Comparison of ENCODE assay signal across 11 cellular contexts in the genomic region with DNA sequence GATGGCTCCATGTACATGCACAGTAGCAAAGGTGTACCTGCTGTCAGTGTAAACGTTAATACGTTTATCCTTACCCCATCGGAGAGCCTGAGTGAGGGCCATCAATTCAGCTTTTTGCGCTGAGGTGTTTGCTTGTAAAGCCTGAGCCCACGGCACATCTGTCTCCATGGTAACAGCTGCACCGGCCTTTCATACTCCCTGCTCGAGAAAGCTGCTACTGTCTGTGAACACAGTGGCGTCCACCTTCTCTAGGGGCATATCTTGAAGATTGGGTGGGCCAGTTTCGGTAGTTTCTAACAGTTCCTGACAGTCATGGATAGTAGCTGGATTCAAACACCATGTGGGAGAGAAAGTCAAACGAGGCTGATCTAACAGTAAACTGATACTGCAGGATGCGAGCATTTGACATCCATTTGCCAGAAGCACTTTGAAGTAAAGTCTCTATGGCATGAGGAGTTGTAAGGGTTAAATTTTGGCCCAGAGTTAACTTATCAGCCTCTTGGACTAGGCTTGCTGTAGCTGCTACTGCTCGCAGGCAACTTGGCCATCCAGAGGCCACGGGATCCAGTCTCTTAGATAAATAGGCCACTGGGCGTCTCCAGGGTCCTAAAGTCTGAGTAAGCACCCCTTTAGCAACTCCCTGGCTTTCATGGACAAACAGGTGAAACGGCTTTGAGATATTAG. TPM values are rescaled to one million over a fixed set of nuclear protein-coding genes. Genes with fewer than 3 reads are reported as not detected.
A peak's percentile ranks its signal among the peaks of the same experiment; 100 is the strongest.
DNase-seq lines count a peak whose midpoint lies in the region; ATAC-seq lines count a peak whose summit lies in the region.
"Had no signal": no experiment of that assay in that cellular context is flagged by ENCODE, and none has a peak within 500 bp of the region (broad histone marks: within the 10 kb centered on the region; RNA-seq: fewer than 3 reads in every experiment).

No MANE protein-coding gene starts in this region.

- peak overlapping the region in 2 of 3 donors; percentile 48 to 60 for H3K9ac ChIP-seq in skeletal muscle tissue (ENCODE audit: low read depth in 1 of 3, low read length in 3 of 3)

- H3K4me3 Mint-ChIP-seq in effector memory CD8-positive, alpha-beta T cell, result no peak overlapping the region

- H3K4me1 ChIP-seq in skeletal muscle tissue (ENCODE audit: control insufficient read depth in 3 of 3, insufficient read depth in 3 of 3, low read length in 3 of 3) (peaks cover 3 to 9% (median 7%) of the 10 kb centered on the region in 3 donors), HAP-1 (no peaks in the 10 kb centered on the region)
- H3K4me1 ChIP-seq: colonic mucosa had no signal

- no peaks in the 10 kb centered on the region for H3K4me1 Mint-ChIP-seq in effector memory CD8-positive, alpha-beta T cell (ENCODE audit: low read depth in 2 of 2)

- H3K9me3 ChIP-seq in skeletal muscle tissue (ENCODE audit: control insufficient read depth in 3 of 3, low read length in 3 of 3) (no peaks in the 10 kb centered on the region), HAP-1 (no peaks in the 10 kb centered on the region)
- H3K9me3 ChIP-seq: colonic mucosa had no signal

- H3K4me3 ChIP-seq in skeletal muscle tissue (ENCODE audit: low read length in 3 of 3) (peak overlapping the region in 1 of 3 donors; percentile 51), HAP-1 (no peak overlapping the region)
- H3K4me3 ChIP-seq: colonic mucosa had no signal

- no peaks in the 10 kb centered on the region for H3K36me3 Mint-ChIP-seq in effector memory CD8-positive, alpha-beta T cell (ENCODE audit: insufficient read depth)

- in situ Hi-C loops in HAP-1 (cut with MboI; ENCODE audit: low sequenced_read_pairs), result no loop called here

- ATAC-seq in HG03135 (IDR thresholded peaks at IDR 0.05; ENCODE audit: unreplicated experiment), result no peak
- no peak for ATAC-seq in GM18861 (IDR thresholded peaks at IDR 0.05; ENCODE audit: unreplicated experiment)
- no peak for ATAC-seq in effector memory CD8-positive, alpha-beta T cell (replicated peaks)
- ATAC-seq: activated CD4-positive, CD25-positive, alpha-beta regulatory T cell treated with anti-CD3 and anti-CD28 coated beads, Interleukin-2, amount 50 U/mL, for 24 hours had no signal

- no peaks in the 10 kb centered on the region for H3K9me3 Mint-ChIP-seq in effector memory CD8-positive, alpha-beta T cell

- no peak overlapping the region for H3K27ac Mint-ChIP-seq in effector memory CD8-positive, alpha-beta T cell

- H3K27me3 Mint-ChIP-seq in effector memory CD8-positive, alpha-beta T cell, result peaks cover 10 to 30% of the 10 kb centered on the region in 2 donors

- H3K27ac ChIP-seq in skeletal muscle tissue (ENCODE audit: low read depth, low read length), result peak overlapping the region; percentile 58
- H3K27ac ChIP-seq: colonic mucosa had no signal

- H3K27me3 ChIP-seq in skeletal muscle tissue (ENCODE audit: control insufficient read depth in 3 of 3, insufficient read depth in 3 of 3, low read length in 3 of 3) (no peaks in the 10 kb centered on the region), HAP-1 (ENCODE audit: low read depth) (no peaks in the 10 kb centered on the region)
- H3K27me3 ChIP-seq: colonic mucosa had no signal

- H3K36me3 ChIP-seq in skeletal muscle tissue (ENCODE audit: control insufficient read depth in 3 of 3, insufficient read depth in 3 of 3, low read length in 3 of 3), result no peaks in the 10 kb centered on the region
- H3K36me3 ChIP-seq in HAP-1 (replicated peaks), result no peaks in the 10 kb centered on the region
- H3K36me3 ChIP-seq: colonic mucosa had no signal

- peak; percentile 72 for DNase-seq in M059J (ENCODE audit: low read depth)
- DNase-seq in amniotic epithelial cell (ENCODE audit: low read depth), result peak; percentile 60
- DNase-seq in iPS-NIHi7 (ENCODE audit: extremely low spot score), result peak; percentile 44
- no peak for DNase-seq in HAP-1 (ENCODE audit: low spot score in 2 of 2)
- no peak for DNase-seq in effector memory CD8-positive, alpha-beta T cell
- DNase-seq: activated effector memory CD4-positive, alpha-beta T cell treated with anti-CD3 and anti-CD28 coated beads, Interleukin-2, amount 50 U/mL, for 16 hours; colonic mucosa had no signal

RNA-seq across cellular contexts. Expression of a gene that starts 21.0 kb away (rescaled TPM):
- total RNA-seq in M059J (2014; rRNA removed; shearing (Covaris generic)), result 192 and 286 TPM in 2 replicates
- total RNA-seq in skeletal muscle tissue, result 640 TPM

RNA-seq across cellular contexts. Expression of a gene that starts 27.3 kb away (rescaled TPM):
- total RNA-seq in M059J (2014; rRNA removed; shearing (Covaris generic)), result 0.54 and 1.3 TPM in 2 replicates
- 1.0 TPM for total RNA-seq in skeletal muscle tissue

Comparison
In these comparisons a context has a peak if more than half of its experiments do, and no peak if none do; other contexts are left out.
1. DNase-seq: peak in M059J (single experiment), amniotic epithelial cell (single experiment) and iPS-NIHi7 (single experiment); none in HAP-1 (0 of 2) and effector memory CD8-positive, alpha-beta T cell (0 of 3).